Comparison of ENCODE assay signal across 8 cellular contexts in genomic region chr20:46406986-46407670, GRCh38. TPM values are rescaled to one million over a fixed set of nuclear protein-coding genes. Genes with fewer than 3 reads are reported as not detected.
A peak's percentile ranks its signal among the peaks of the same experiment; 100 is the strongest.
DNase-seq lines count a peak whose midpoint lies in the region; ATAC-seq and TF ChIP-seq lines count a peak whose summit lies in the region.

No MANE protein-coding gene starts in this region.

- no peak for TF ChIP-seq POLR2A in tibial nerve (IDR thresholded peaks at IDR 0.05)

- H3K27ac ChIP-seq in AG04450 (ENCODE audit: low read depth, low read length) (peak overlapping the region; percentile 57), OCI-LY3 (ENCODE audit: low read length) (no peak overlapping the region), parathyroid adenoma (peak overlapping the region; percentile 92), tibial nerve (peak overlapping the region; percentile 88 to 98 (median 94))

- H3K36me3 ChIP-seq in OCI-LY3 (replicated peaks; ENCODE audit: low read depth, low read length) (no peaks in the 10 kb centered on the region), parathyroid adenoma (ENCODE audit: control insufficient read depth, insufficient read depth, low read length) (no peaks in the 10 kb centered on the region), tibial nerve (no peaks in the 10 kb centered on the region)

- H2AFZ ChIP-seq in OCI-LY3 (ENCODE audit: low read depth, low read length) (peak overlapping the region; percentile 84), parathyroid adenoma (peak overlapping the region; percentile 96)

- WGBS in tibial nerve, 2 donors: 14 to 16% methylated on average over 26 of the region's 26 CpGs

- peaks cover 17% of the 10 kb centered on the region for H3K4me1 ChIP-seq in OCI-LY3 (ENCODE audit: low read length)
- H3K4me1 ChIP-seq in parathyroid adenoma: peaks cover 16% of the 10 kb centered on the region
- H3K4me1 ChIP-seq in tibial nerve: peaks cover 0 to 60% (median 43%) of the 10 kb centered on the region in 4 donors

- peaks cover 10% of the 10 kb centered on the region; the same call in 1 of the 2 replicates for H4K20me1 ChIP-seq in OCI-LY3 (ENCODE audit: insufficient read depth, low read length)

- H3K4me3 ChIP-seq in AG04450 (ENCODE audit: low read depth, low read length): peak overlapping the region; percentile 65
- H3K4me3 ChIP-seq in OCI-LY3 (ENCODE audit: low read length): peak overlapping the region; percentile 79
- H3K4me3 ChIP-seq in parathyroid adenoma (ENCODE audit: low read depth, low read length): peak overlapping the region; percentile 98
- peak overlapping the region; percentile 65 to 94 (median 86) for H3K4me3 ChIP-seq in tibial nerve

- peak overlapping the region; percentile 94 for H3K4me3 Mint-ChIP-seq in activated T-helper 1 cell treated with anti-CD3 and anti-CD28 coated beads, Interleukin-12 subunit alpha, Interleukin-12 subunit beta, Interleukin-2, Interleukin-4 antibody, amounts not matched to agents 30 ng/mL and 10 ng/mL and 1 ng/mL, durations not matched to agents 14 hours and 24 hours and 36 hours

- H3K4me2 ChIP-seq in OCI-LY3 (ENCODE audit: low read length) (peak overlapping the region; percentile 77), parathyroid adenoma (ENCODE audit: low read length) (peak overlapping the region; percentile 77)

- H3K36me3 Mint-ChIP-seq in activated T-helper 1 cell treated with anti-CD3 and anti-CD28 coated beads, Interleukin-12 subunit alpha, Interleukin-12 subunit beta, Interleukin-2, Interleukin-4 antibody, amounts not matched to agents 30 ng/mL and 10 ng/mL and 1 ng/mL, durations not matched to agents 14 hours and 24 hours and 36 hours (ENCODE audit: low read depth): peaks cover 16% of the 10 kb centered on the region

- peak overlapping the region; percentile 96 for H3K27ac Mint-ChIP-seq in activated T-helper 1 cell treated with anti-CD3 and anti-CD28 coated beads, Interleukin-12 subunit alpha, Interleukin-12 subunit beta, Interleukin-2, Interleukin-4 antibody, amounts not matched to agents 30 ng/mL and 10 ng/mL and 1 ng/mL, durations not matched to agents 14 hours and 24 hours and 36 hours

- CTCF ChIA-PET in AG04450 (lab: Charles Lee): interaction anchor here (1.0 to 1.8 kb wide), 4 partner anchors 10 to 393 kb away, joined by 3 to 8 read pairs (median 4); no protein-coding TSS in a partner anchor

- H3K27me3 Mint-ChIP-seq in activated T-helper 1 cell treated with anti-CD3 and anti-CD28 coated beads, Interleukin-12 subunit alpha, Interleukin-12 subunit beta, Interleukin-2, Interleukin-4 antibody, amounts not matched to agents 30 ng/mL and 10 ng/mL and 1 ng/mL, durations not matched to agents 14 hours and 24 hours and 36 hours (ENCODE audit: insufficient read depth): peaks cover 2% of the 10 kb centered on the region

- H3K9me3 ChIP-seq in AG04450 (ENCODE audit: control insufficient read depth, insufficient read depth, low read length) (no peaks in the 10 kb centered on the region; the same call in 1 of the 2 replicates), OCI-LY3 (ENCODE audit: insufficient read depth, low read length) (no peaks in the 10 kb centered on the region), parathyroid adenoma (ENCODE audit: control insufficient read depth, low read length) (no peaks in the 10 kb centered on the region), tibial nerve (no peaks in the 10 kb centered on the region)

- TF ChIP-seq EP300 in tibial nerve (IDR thresholded peaks at IDR 0.05): no peak

- H3K9ac ChIP-seq in OCI-LY3 (ENCODE audit: low read length) (peak overlapping the region; percentile 44), parathyroid adenoma (peak overlapping the region; percentile 70)

- no peaks in the 10 kb centered on the region for H3K9me3 Mint-ChIP-seq in activated T-helper 1 cell treated with anti-CD3 and anti-CD28 coated beads, Interleukin-12 subunit alpha, Interleukin-12 subunit beta, Interleukin-2, Interleukin-4 antibody, amounts not matched to agents 30 ng/mL and 10 ng/mL and 1 ng/mL, durations not matched to agents 14 hours and 24 hours and 36 hours

- H3K79me2 ChIP-seq in OCI-LY3 (ENCODE audit: low read length) (peaks cover 11% of the 10 kb centered on the region), parathyroid adenoma (peaks cover 19% of the 10 kb centered on the region)

- POLR2A ChIA-PET in AG04450 (lab: Yijun Ruan, JAX): interaction anchor here (0.6 to 2.7 kb wide), 2 partner anchors 43 to 593 kb away, joined by 3 to 18 read pairs; no protein-coding TSS in a partner anchor

- intact Hi-C loops in activated T-helper 1 cell treated with anti-CD3 and anti-CD28 coated beads, Interleukin-12 subunit alpha, Interleukin-12 subunit beta, Interleukin-2, Interleukin-4 antibody, amounts not matched to agents 30 ng/mL and 10 ng/mL and 1 ng/mL, durations not matched to agents 14 hours and 24 hours and 36 hours (cut with micrococcal nuclease): loop anchor here (1.0 to 2.0 kb wide), 10 partner anchors 43 to 1446 kb away; partner anchors contain the start of genes TOMM34, TP53RK and ZNF335

- no peak for DNase-seq in AG04450 (ENCODE audit: low read depth, low spot score)
- peak; percentile 55 for DNase-seq in activated T-helper 1 cell treated with anti-CD3 and anti-CD28 coated beads, Interleukin-12 subunit alpha, Interleukin-12 subunit beta, Interleukin-2, Interleukin-4 antibody, amounts not matched to agents 30 ng/mL and 10 ng/mL and 1 ng/mL, durations not matched to agents 14 hours and 24 hours and 36 hours (ENCODE audit: low spot score)
- DNase-seq in glomerular visceral epithelial cell (ENCODE audit: extremely low spot score): peak; percentile 74
- DNase-seq in tibial nerve (ENCODE audit: low spot score in 2 of 2): peak; percentile 34 to 47

- peaks cover 61% of the 10 kb centered on the region for H3K4me1 Mint-ChIP-seq in activated T-helper 1 cell treated with anti-CD3 and anti-CD28 coated beads, Interleukin-12 subunit alpha, Interleukin-12 subunit beta, Interleukin-2, Interleukin-4 antibody, amounts not matched to agents 30 ng/mL and 10 ng/mL and 1 ng/mL, durations not matched to agents 14 hours and 24 hours and 36 hours (ENCODE audit: low read depth)

- TF ChIP-seq CTCF in AG04450 (IDR thresholded peaks at IDR 0.05; ENCODE audit: low read depth, low read length): no peak
- no peak for TF ChIP-seq CTCF in OCI-LY3 (IDR thresholded peaks at IDR 0.05; ENCODE audit: low read depth, low read length)
- peak; percentile 1 for TF ChIP-seq CTCF in parathyroid adenoma (IDR thresholded peaks at IDR 0.05)
- no peak for TF ChIP-seq CTCF in tibial nerve (IDR thresholded peaks at IDR 0.05)

- H3K27me3 ChIP-seq in AG04450 (ENCODE audit: control insufficient read depth, insufficient read depth, low read length) (peaks cover 4% of the 10 kb centered on the region), OCI-LY3 (ENCODE audit: low read depth, low read length) (peaks cover 18% of the 10 kb centered on the region), parathyroid adenoma (ENCODE audit: control insufficient read depth, insufficient read depth, low read length) (no peaks in the 10 kb centered on the region), tibial nerve (no peaks in the 10 kb centered on the region)

- peak; percentile 46 for ATAC-seq in GM19351 (IDR thresholded peaks at IDR 0.05; ENCODE audit: unreplicated experiment)
- peak; percentile 33 for ATAC-seq in HG03469 (IDR thresholded peaks at IDR 0.05; ENCODE audit: unreplicated experiment)

RNA-seq across cellular contexts. Expression of gene ELMO2, which starts 0.7 kb away (rescaled TPM):
- polyA plus RNA-seq in AG04450 (2011; rRNA removed): 34.4 and 39.2 TPM in 2 replicates
- polyA minus RNA-seq in AG04450 (2011; rRNA and poly(A)+ RNA removed): 51.9 and 70.9 TPM in 2 replicates
- 79.7 and 91.1 TPM in 2 replicates for total RNA-seq in activated T-helper 1 cell treated with anti-CD3 and anti-CD28 coated beads, Interleukin-12 subunit alpha, Interleukin-12 subunit beta, Interleukin-2, Interleukin-4 antibody, amounts not matched to agents 30 ng/mL and 10 ng/mL and 1 ng/mL, durations not matched to agents 14 hours and 24 hours and 36 hours
- 10 to 100 TPM; 56.7 to 78.9 (median 70.5) TPM for total RNA-seq in tibial nerve
